In the genomic region with DNA sequence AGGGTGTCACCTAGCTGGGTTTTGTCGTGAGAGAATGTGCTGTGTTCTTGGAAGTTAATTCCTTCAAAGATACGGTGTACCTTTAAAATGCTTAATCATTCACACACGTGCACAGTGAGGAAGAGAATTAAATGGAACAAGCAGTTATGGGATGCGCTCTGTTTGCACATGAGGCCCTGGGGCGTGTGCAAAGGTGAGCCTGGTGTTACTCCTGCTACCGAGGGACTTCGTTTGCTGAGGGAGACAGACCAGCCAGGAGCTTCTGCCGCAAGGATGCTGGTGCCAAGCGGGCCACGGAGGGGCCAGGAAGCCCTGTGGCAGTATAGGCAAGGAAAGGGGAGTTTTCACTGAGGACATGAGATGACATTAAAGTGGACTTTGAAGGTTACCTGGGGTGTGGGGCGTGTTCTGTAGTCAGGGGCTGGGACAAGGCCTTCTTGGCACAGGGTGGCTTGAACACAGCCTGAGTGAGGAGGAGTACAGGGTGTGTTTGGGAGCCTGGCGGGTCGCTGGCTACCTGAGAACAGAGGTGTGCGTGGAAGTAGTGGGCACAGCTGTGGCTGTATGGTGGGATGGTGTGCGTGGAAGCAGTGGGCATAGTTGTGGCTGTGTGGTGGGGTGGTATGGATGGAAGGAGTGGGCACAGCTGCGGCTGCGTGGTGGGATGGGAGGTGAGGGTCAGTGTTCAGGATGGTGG, we compare ENCODE assay signal across 10 cellular contexts. TPM values are rescaled to one million over a fixed set of nuclear protein-coding genes. Genes with fewer than 3 reads are reported as not detected.
DNase-seq lines count a peak whose midpoint lies in the region; ATAC-seq and TF ChIP-seq lines count a peak whose summit lies in the region.
"Had no signal": no experiment of that assay in that cellular context is flagged by ENCODE, and none has a peak within 500 bp of the region (broad histone marks: within the 10 kb centered on the region; RNA-seq: fewer than 3 reads in every experiment).

No MANE protein-coding gene starts in this region.

- CTCF ChIA-PET in CD8-positive, alpha-beta memory T cell (lab: Charles Lee): interaction anchor here (0.6 to 2.3 kb wide), 4 partner anchors 15 to 27 kb away, joined by 3 to 5 read pairs (median 4); no protein-coding TSS in a partner anchor
- CTCF ChIA-PET in naive thymus-derived CD4-positive, alpha-beta T cell (lab: Charles Lee): no interaction called here

- WGBS in sigmoid colon, 2 donors: 46 to 69% methylated on average over 17 of the region's 17 CpGs

- H3K4me3 ChIP-seq in CD8-positive, alpha-beta memory T cell (ENCODE audit: low read length): no peak overlapping the region
- H3K4me3 ChIP-seq in HUES48 (ENCODE audit: low read depth, low read length): no peak overlapping the region
- H3K4me3 ChIP-seq in naive thymus-derived CD4-positive, alpha-beta T cell (ENCODE audit: low read length): no peak overlapping the region
- H3K4me3 ChIP-seq in vagina: no peak overlapping the region
- no peak overlapping the region for H3K4me3 ChIP-seq in sigmoid colon
- H3K4me3 ChIP-seq: ascending aorta had no signal

- peaks cover 61 to 83% (median 76%) of the 10 kb centered on the region in 3 donors for H3K4me1 Mint-ChIP-seq in CD8-positive, alpha-beta memory T cell
- peaks cover 40% of the 10 kb centered on the region for H3K4me1 Mint-ChIP-seq in brain
- peaks cover 48 to 84% (median 68%) of the 10 kb centered on the region in 7 donors for H3K4me1 Mint-ChIP-seq in naive thymus-derived CD4-positive, alpha-beta T cell

- H3K27ac ChIP-seq in CD8-positive, alpha-beta memory T cell (ENCODE audit: low read depth, low read length): no peak overlapping the region
- peak overlapping the region; percentile 97 for H3K27ac ChIP-seq in HUES48 (ENCODE audit: low read depth, low read length)
- peak overlapping the region; percentile 70 for H3K27ac ChIP-seq in naive thymus-derived CD4-positive, alpha-beta T cell (ENCODE audit: low read depth, low read length)
- no peak overlapping the region for H3K27ac ChIP-seq in vagina
- no peak overlapping the region for H3K27ac ChIP-seq in sigmoid colon

- no peaks in the 10 kb centered on the region for H3K36me3 ChIP-seq in CD8-positive, alpha-beta memory T cell (ENCODE audit: insufficient read depth, low read length)
- H3K36me3 ChIP-seq in HUES48 (ENCODE audit: control insufficient read depth, insufficient read depth, low read length) (no peaks in the 10 kb centered on the region), vagina (no peaks in the 10 kb centered on the region), sigmoid colon (no peaks in the 10 kb centered on the region)
- H3K36me3 ChIP-seq in naive thymus-derived CD4-positive, alpha-beta T cell (ENCODE audit: control insufficient read depth in 2 of 3, insufficient read depth in 3 of 3, low read length in 3 of 3): no peaks in the 10 kb centered on the region
- H3K36me3 ChIP-seq: ascending aorta had no signal

- H3K4me3 Mint-ChIP-seq in CD8-positive, alpha-beta memory T cell: peak overlapping the region in 6 of 7 donors; percentile 51 to 72 (median 63)
- H3K4me3 Mint-ChIP-seq in brain: no peak overlapping the region
- H3K4me3 Mint-ChIP-seq in naive thymus-derived CD4-positive, alpha-beta T cell: peak overlapping the region in 9 of 10 donors; percentile 29 to 84 (median 67)

- TF ChIP-seq EP300 in sigmoid colon (IDR thresholded peaks at IDR 0.05): no peak

- POLR2A ChIA-PET in CD8-positive, alpha-beta memory T cell (lab: Charles Lee): no interaction called here
- POLR2A ChIA-PET in naive thymus-derived CD4-positive, alpha-beta T cell (lab: Charles Lee): interaction anchor here (2.6 to 3.8 kb wide), 3 partner anchors 11 to 15 kb away, joined by 10 to 26 read pairs (median 11); a partner anchor contains a TSS

- no peak overlapping the region for H3K9ac ChIP-seq in HUES48 (ENCODE audit: low read depth, low read length)

- peak overlapping the region; percentile 78 to 97 (median 94) for H3K27ac Mint-ChIP-seq in CD8-positive, alpha-beta memory T cell
- peak overlapping the region in 3 of 5 experiments; percentile 35 to 75 (median 45) for H3K27ac Mint-ChIP-seq in brain
- H3K27ac Mint-ChIP-seq in naive thymus-derived CD4-positive, alpha-beta T cell: peak overlapping the region; percentile 53 to 95 (median 88)

- intact Hi-C loops in naive thymus-derived CD4-positive, alpha-beta T cell (cut with micrococcal nuclease): loop anchor here in 1 of 2 donors (2.0 kb wide), 1 partner anchor 15 kb away; no protein-coding TSS in a partner anchor
- intact Hi-C loops in vagina (cut with DNase I) (no loop called here), sigmoid colon (cut with DNase I) (no loop called here)

- no peaks in the 10 kb centered on the region for H3K9me3 ChIP-seq in CD8-positive, alpha-beta memory T cell (ENCODE audit: low read length)
- H3K9me3 ChIP-seq in HUES48 (ENCODE audit: control insufficient read depth, insufficient read depth, low read length) (no peaks in the 10 kb centered on the region), vagina (no peaks in the 10 kb centered on the region), sigmoid colon (no peaks in the 10 kb centered on the region)
- H3K9me3 ChIP-seq in naive thymus-derived CD4-positive, alpha-beta T cell (ENCODE audit: control insufficient read depth in 2 of 3, low read length in 3 of 3): no peaks in the 10 kb centered on the region
- H3K9me3 ChIP-seq: ascending aorta had no signal

- H3K27me3 ChIP-seq in CD8-positive, alpha-beta memory T cell (ENCODE audit: insufficient read depth, low read length, poor library complexity, severe bottlenecking): no peaks in the 10 kb centered on the region
- H3K27me3 ChIP-seq in HUES48 (ENCODE audit: control insufficient read depth, insufficient read depth, low read length) (no peaks in the 10 kb centered on the region), vagina (no peaks in the 10 kb centered on the region), sigmoid colon (no peaks in the 10 kb centered on the region)
- H3K27me3 ChIP-seq in naive thymus-derived CD4-positive, alpha-beta T cell (ENCODE audit: control insufficient read depth in 2 of 2, insufficient read depth in 2 of 2, low read length in 2 of 2): no peaks in the 10 kb centered on the region
- H3K27me3 ChIP-seq: ascending aorta had no signal

- TF ChIP-seq CTCF in brain (conservative IDR thresholded peaks at IDR 0.05): no peak
- no peak for TF ChIP-seq CTCF in vagina (IDR thresholded peaks at IDR 0.05)
- no peak for TF ChIP-seq CTCF in sigmoid colon (IDR thresholded peaks at IDR 0.05)

- no peak for TF ChIP-seq POLR2A in vagina (IDR thresholded peaks at IDR 0.05)
- TF ChIP-seq POLR2A in sigmoid colon (IDR thresholded peaks at IDR 0.05): no peak

- H3K27me3 Mint-ChIP-seq in CD8-positive, alpha-beta memory T cell: no peaks in the 10 kb centered on the region
- H3K27me3 Mint-ChIP-seq in brain: no peaks in the 10 kb centered on the region
- no peaks in the 10 kb centered on the region for H3K27me3 Mint-ChIP-seq in naive thymus-derived CD4-positive, alpha-beta T cell

- no peaks in the 10 kb centered on the region for H3K9me3 Mint-ChIP-seq in CD8-positive, alpha-beta memory T cell
- H3K9me3 Mint-ChIP-seq in brain: no peaks in the 10 kb centered on the region
- H3K9me3 Mint-ChIP-seq in naive thymus-derived CD4-positive, alpha-beta T cell: no peaks in the 10 kb centered on the region

- H3K4me1 ChIP-seq in CD8-positive, alpha-beta memory T cell (ENCODE audit: insufficient read depth, low read length): peaks cover 56% of the 10 kb centered on the region
- peaks cover 30% of the 10 kb centered on the region for H3K4me1 ChIP-seq in HUES48 (ENCODE audit: control insufficient read depth, insufficient read depth, low read length)
- H3K4me1 ChIP-seq in naive thymus-derived CD4-positive, alpha-beta T cell (ENCODE audit: control insufficient read depth in 2 of 2, insufficient read depth in 2 of 2, low read length in 2 of 2): peaks cover 29 to 50% of the 10 kb centered on the region in 2 donors
- peaks cover 47% of the 10 kb centered on the region for H3K4me1 ChIP-seq in vagina
- H3K4me1 ChIP-seq in sigmoid colon: peaks cover 0 to 44% (median 29%) of the 10 kb centered on the region in 4 donors
- H3K4me1 ChIP-seq: ascending aorta had no signal

- H3K36me3 Mint-ChIP-seq in CD8-positive, alpha-beta memory T cell: peaks cover 0 to 25% (median 0%) of the 10 kb centered on the region in 3 donors
- H3K36me3 Mint-ChIP-seq in brain: no peaks in the 10 kb centered on the region
- H3K36me3 Mint-ChIP-seq in naive thymus-derived CD4-positive, alpha-beta T cell: peaks cover 0 to 7% (median 4%) of the 10 kb centered on the region in 5 donors

- no peak for ATAC-seq in naive thymus-derived CD4-positive, alpha-beta T cell
- no peak for ATAC-seq in GM19351 (IDR thresholded peaks at IDR 0.05; ENCODE audit: unreplicated experiment)

- peak in 1 of 5 donors; percentile 14 for DNase-seq in CD8-positive, alpha-beta memory T cell
- DNase-seq in naive thymus-derived CD4-positive, alpha-beta T cell: no peak
- DNase-seq in medulla oblongata (ENCODE audit: extremely low spot score) (no peak), vagina (ENCODE audit: extremely low spot score in 2 of 2) (no peak), sigmoid colon (no peak)
- DNase-seq: EL had no signal

RNA-seq across cellular contexts. Expression of a gene that starts 13.5 kb away (rescaled TPM):
- total RNA-seq in CD8-positive, alpha-beta memory T cell: 10 to 100 TPM; 34.0 to 34.8 TPM
- 26.6 TPM for polyA plus RNA-seq in CD8-positive, alpha-beta memory T cell
- polyA plus RNA-seq in brain (ENCODE audit: insufficient read depth, low read depth, low replicate concordance) (20.6 TPM), sigmoid colon (10 to 100 TPM; 19.2 to 34.6 (median 19.4) TPM)
- 10 to 100 TPM; 37.5 to 50.1 (median 43.4) TPM for total RNA-seq in naive thymus-derived CD4-positive, alpha-beta T cell
- 10 to 100 TPM; 18.6 to 25.3 TPM for polyA plus RNA-seq in naive thymus-derived CD4-positive, alpha-beta T cell
- total RNA-seq in vagina (38.3 TPM), sigmoid colon (10 to 100 TPM; 13.6 to 14.3 (median 13.8) TPM)

RNA-seq across cellular contexts. Expression of a gene that starts 37.9 kb away (rescaled TPM):
- 10 to 100 TPM; 64.3 to 64.5 TPM for total RNA-seq in CD8-positive, alpha-beta memory T cell
- 108 TPM for polyA plus RNA-seq in CD8-positive, alpha-beta memory T cell
- polyA plus RNA-seq in brain (ENCODE audit: insufficient read depth, low read depth, low replicate concordance): 78.9 TPM
- total RNA-seq in naive thymus-derived CD4-positive, alpha-beta T cell: 100 to 1,000 TPM in 2 of 5 experiments, 10 to 100 TPM in 3; 55.8 to 138 (median 72.4) TPM
- 10 to 100 TPM; 40.4 to 66.7 TPM for polyA plus RNA-seq in naive thymus-derived CD4-positive, alpha-beta T cell
- 37.3 TPM for total RNA-seq in vagina
- total RNA-seq in sigmoid colon: 10 to 100 TPM; 23.9 to 45.5 (median 29.2) TPM
- 10 to 100 TPM; 26.1 to 29.5 (median 26.4) TPM for polyA plus RNA-seq in sigmoid colon

Comparison
In these comparisons a context has a peak if more than half of its experiments do, and no peak if none do; other contexts are left out.
1. H3K27ac ChIP-seq: peak in HUES48 (single experiment) and naive thymus-derived CD4-positive, alpha-beta T cell (single experiment); none in CD8-positive, alpha-beta memory T cell (single experiment), vagina (single experiment) and sigmoid colon (0 of 4).
2. H3K4me3 Mint-ChIP-seq: peak in CD8-positive, alpha-beta memory T cell (6 of 7) and naive thymus-derived CD4-positive, alpha-beta T cell (9 of 10); none in brain (0 of 5).
3. Peak in every context shown above with its lines, with median percentiles within 50 percentile points of each other: H3K27ac Mint-ChIP-seq.